2 cellular contexts compared by ENCODE assay signal in the genomic region with DNA sequence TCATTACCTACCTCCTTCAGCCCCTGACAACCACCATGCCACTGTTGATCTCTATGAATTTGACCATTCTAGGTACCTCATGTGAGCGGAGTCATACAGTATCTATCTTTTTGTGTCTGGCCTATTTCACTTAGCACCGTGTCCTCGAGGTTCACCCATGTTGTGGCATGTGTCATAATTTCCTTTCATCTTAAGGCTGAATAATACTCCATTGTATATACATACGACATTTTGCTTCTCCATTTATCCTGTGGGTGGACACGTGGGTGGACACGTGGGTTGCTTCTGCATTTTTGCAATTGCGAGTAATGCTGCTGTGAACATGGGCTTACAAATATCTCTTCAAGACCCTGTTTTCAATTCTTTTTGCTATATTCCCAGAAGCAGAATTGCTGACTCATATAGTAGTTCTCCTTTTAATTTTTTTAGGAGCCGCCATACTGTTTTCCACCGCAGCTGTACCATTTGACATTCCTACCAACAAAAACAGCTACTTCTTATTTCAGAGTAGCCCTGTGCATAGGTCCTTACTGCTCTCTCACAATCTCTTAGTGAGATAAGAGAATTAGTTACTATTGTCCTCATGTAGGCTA.
TF ChIP-seq lines count a peak whose summit lies in the region.

No MANE protein-coding gene starts in this region.

TF ChIP-seq in A549, 52 proteins besides CTCF, POLR2A, EP300 and RAD21:
- no peak for TF ChIP-seq HDAC2 (IDR thresholded peaks at IDR 0.05)
- TF ChIP-seq MAFK (IDR thresholded peaks at IDR 0.05; ENCODE audit: partially characterized antibody) = peak; percentile 60

TF ChIP-seq in H1, 55 proteins besides CTCF, POLR2A, EP300 and RAD21:
- TF ChIP-seq EZH2 (IDR thresholded peaks at IDR 0.05; ENCODE audit: low read depth, low read length, severe bottlenecking) (no peak), GABPA (IDR thresholded peaks at IDR 0.05; ENCODE audit: borderline replicate concordance, insufficient read depth, low read length) (no peak), HDAC6 (IDR thresholded peaks at IDR 0.05; ENCODE audit: low read depth, low read length) (no peak), SIN3A (conservative IDR thresholded peaks at IDR 0.05 in 1 of 2, IDR thresholded peaks at IDR 0.05 in 1 of 2; ENCODE audit: low read depth in 1 of 2, low read length in 2 of 2) (no peak), GTF2F1 (IDR thresholded peaks at IDR 0.05; ENCODE audit: borderline replicate concordance, low read depth, low read length) (no peak), CTBP2 (IDR thresholded peaks at IDR 0.05; ENCODE audit: borderline replicate concordance, insufficient read depth, insufficient read length, low read length) (no peak), SP4 (IDR thresholded peaks at IDR 0.05; ENCODE audit: low read length) (no peak), NANOG (IDR thresholded peaks at IDR 0.05; ENCODE audit: insufficient read depth, low read depth, low read length, poor library complexity, severe bottlenecking) (no peak), CBX8 (IDR thresholded peaks at IDR 0.05; ENCODE audit: borderline replicate concordance, low read depth, low read length) (no peak), RFX5 (IDR thresholded peaks at IDR 0.05; ENCODE audit: borderline replicate concordance, low read depth, low read length) (no peak), CHD2 (IDR thresholded peaks at IDR 0.05; ENCODE audit: low read length) (no peak), NRF1 (IDR thresholded peaks at IDR 0.05; ENCODE audit: low read depth, low read length) (no peak), CREB1 (IDR thresholded peaks at IDR 0.05) (no peak), POLR2AphosphoS5 (IDR thresholded peaks at IDR 0.05; ENCODE audit: low read depth, low read length) (no peak)
- TF ChIP-seq, protein P1, sequence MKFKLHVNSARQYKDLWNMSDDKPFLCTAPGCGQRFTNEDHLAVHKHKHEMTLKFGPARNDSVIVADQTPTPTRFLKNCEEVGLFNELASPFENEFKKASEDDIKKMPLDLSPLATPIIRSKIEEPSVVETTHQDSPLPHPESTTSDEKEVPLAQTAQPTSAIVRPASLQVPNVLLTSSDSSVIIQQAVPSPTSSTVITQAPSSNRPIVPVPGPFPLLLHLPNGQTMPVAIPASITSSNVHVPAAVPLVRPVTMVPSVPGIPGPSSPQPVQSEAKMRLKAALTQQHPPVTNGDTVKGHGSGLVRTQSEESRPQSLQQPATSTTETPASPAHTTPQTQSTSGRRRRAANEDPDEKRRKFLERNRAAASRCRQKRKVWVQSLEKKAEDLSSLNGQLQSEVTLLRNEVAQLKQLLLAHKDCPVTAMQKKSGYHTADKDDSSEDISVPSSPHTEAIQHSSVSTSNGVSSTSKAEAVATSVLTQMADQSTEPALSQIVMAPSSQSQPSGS (IDR thresholded peaks at IDR 0.05; ENCODE audit: low read length) = no peak
